8 cellular contexts compared by ENCODE assay signal in the genomic region with DNA sequence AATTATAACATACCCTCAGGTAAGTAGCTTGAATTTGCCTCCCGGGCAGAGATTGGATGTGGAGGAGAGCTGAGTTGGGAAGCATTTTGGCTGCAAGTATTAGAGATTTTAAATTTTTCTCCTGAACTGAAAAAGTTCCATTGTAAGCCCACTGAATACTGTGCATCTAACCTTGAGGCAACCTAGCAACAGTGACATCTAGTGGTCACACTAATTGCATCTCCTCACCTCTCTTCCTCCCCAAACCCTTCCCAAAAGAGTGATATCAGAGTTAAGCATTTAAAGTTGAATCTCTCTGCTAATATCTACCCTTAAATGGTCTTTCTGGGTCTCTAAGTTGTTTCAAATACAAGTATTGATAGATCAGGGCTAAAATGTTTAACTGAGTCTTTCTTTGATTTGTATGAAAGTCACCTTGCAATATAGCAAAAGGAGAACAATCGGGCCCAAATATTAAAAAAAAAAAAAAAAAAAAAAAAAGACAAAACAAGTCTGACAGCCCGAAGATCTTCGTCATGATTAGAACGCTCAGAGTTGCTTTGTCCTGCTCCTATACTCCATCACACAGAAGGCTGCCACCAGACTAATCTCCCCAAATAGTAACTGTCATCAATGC. TPM values are rescaled to one million over a fixed set of nuclear protein-coding genes. Genes with fewer than 3 reads are reported as not detected.
DNase-seq lines count a peak whose midpoint lies in the region; ATAC-seq, FAIRE-seq and TF ChIP-seq lines count a peak whose summit lies in the region.

No MANE protein-coding gene starts in this region.

- no peaks in the 10 kb centered on the region for H3K9me3 Mint-ChIP-seq in memory B cell
- peaks cover under 1% of the 10 kb centered on the region for H3K9me3 Mint-ChIP-seq in activated T-helper 1 cell treated with anti-CD3 and anti-CD28 coated beads, Interleukin-12 subunit alpha, Interleukin-12 subunit beta, Interleukin-2, Interleukin-4 antibody, amounts not matched to agents 30 ng/mL and 10 ng/mL and 1 ng/mL, durations not matched to agents 14 hours and 24 hours and 36 hours

- no peak overlapping the region for H4K8ac ChIP-seq in H1 (ENCODE audit: extremely low read depth, insufficient read depth, low read length)

- no peak overlapping the region for H3K4ac ChIP-seq in H1 (replicated peaks; ENCODE audit: insufficient read length, low read depth, low read length)

- TF ChIP-seq CTCF in Loucy (conservative IDR thresholded peaks at IDR 0.05; ENCODE audit: low read length) (peak; percentile 78), H1 (IDR thresholded peaks at IDR 0.05; ENCODE audit: control extremely low read depth in 1 of 3, insufficient read depth in 1 of 3, low read depth in 1 of 3, low read length in 3 of 3) (peak in 2 of 3 experiments; percentile 47 to 71; a peak in 2 of 4 replicates)

- H3K23me2 ChIP-seq in H1 (ENCODE audit: low read depth, low read length): no peaks in the 10 kb centered on the region

- H3K27me3 ChIP-seq in GM23248 (replicated peaks; ENCODE audit: insufficient read depth) (no peaks in the 10 kb centered on the region), Loucy (ENCODE audit: insufficient read depth, low read length, poor library complexity, severe bottlenecking) (no peaks in the 10 kb centered on the region), H1 (replicated peaks in 1 of 4; ENCODE audit: control insufficient read depth in 3 of 4, extremely low read depth in 1 of 4, insufficient read depth in 3 of 4, low read length in 3 of 4) (no peaks in the 10 kb centered on the region)

- H3K9me3 ChIP-seq in GM23248 (ENCODE audit: low read depth) (no peaks in the 10 kb centered on the region), Loucy (ENCODE audit: insufficient read depth, low read depth, low read length) (no peaks in the 10 kb centered on the region), H1 (ENCODE audit: insufficient read depth in 2 of 2, low read depth in 1 of 2, low read length in 1 of 2) (no peaks in the 10 kb centered on the region)

- 19 to 24% methylated on average over 5 of the region's 5 CpGs for WGBS in GM23248 (ENCODE audit: low coverage in 1 of 2, low lambda C conversion rate in 2 of 2, missing lambda C conversion rate in 2 of 2), 2 experiments
- WGBS in H1 (ENCODE audit: extremely low coverage in 1 of 2, insufficient coverage in 1 of 2, insufficient read length in 1 of 2, insufficient replicate concordance in 2 of 2, low coverage in 1 of 2, low lambda C conversion rate in 2 of 2, missing lambda C conversion rate in 1 of 2), 2 experiments: 70% methylated on average over 5 of the region's 5 CpGs; no CpG with 5 or more reads in 1 of the 2 experiments

- no peak overlapping the region for H2AK5ac ChIP-seq in H1 (ENCODE audit: low read depth, low read length)

- DNase-seq in activated T-cell treated with anti-CD3 and anti-CD28 coated beads for 24 hours (ENCODE audit: low read depth): peak; percentile 4
- DNase-seq in activated T-cell treated with anti-CD3 and anti-CD28 coated beads, Interleukin-2, amount 50 U/mL, for 48 hours: no peak
- peak; percentile 65 for DNase-seq in GM23248
- peak; percentile 43 for DNase-seq in RCC 7860 (ENCODE audit: low spot score)
- DNase-seq in H1 (ENCODE audit: low read depth in 1 of 2, low spot score in 2 of 2): peak in 1 of 2 experiments; percentile 47
- peak; percentile 11 to 27 for DNase-seq in memory B cell (ENCODE audit: low spot score in 2 of 2)
- DNase-seq in activated T-helper 1 cell treated with anti-CD3 and anti-CD28 coated beads, Interleukin-12 subunit alpha, Interleukin-12 subunit beta, Interleukin-2, Interleukin-4 antibody, amounts not matched to agents 30 ng/mL and 10 ng/mL and 1 ng/mL, durations not matched to agents 14 hours and 24 hours and 36 hours (ENCODE audit: low spot score): no peak

- H3K79me2 ChIP-seq in GM23248 (ENCODE audit: insufficient read depth) (no peaks in the 10 kb centered on the region), Loucy (ENCODE audit: insufficient read depth, low read length) (no peaks in the 10 kb centered on the region), H1 (ENCODE audit: control insufficient read depth in 1 of 2, insufficient read depth in 2 of 2, low read length in 2 of 2) (no peaks in the 10 kb centered on the region)

- H2BK5ac ChIP-seq in H1 (ENCODE audit: low read depth, low read length): no peak overlapping the region

- H3K9me2 ChIP-seq in GM23248 (ENCODE audit: insufficient read depth): no peaks in the 10 kb centered on the region
- no peaks in the 10 kb centered on the region for H3K9me2 ChIP-seq in Loucy (replicated peaks; ENCODE audit: low read depth, low read length)

- H3K9ac ChIP-seq in GM23248 (no peak overlapping the region), Loucy (ENCODE audit: low read depth, low read length, poor library complexity, severe bottlenecking) (no peak overlapping the region), H1 (replicated peaks in 1 of 4; ENCODE audit: extremely low read depth in 1 of 4, low read depth in 3 of 4, low read length in 3 of 4) (no peak overlapping the region)

- no peak overlapping the region for H2BK12ac ChIP-seq in H1 (ENCODE audit: low read depth, low read length)

- H2BK15ac ChIP-seq in H1 (ENCODE audit: low read length): no peak overlapping the region

- no peaks in the 10 kb centered on the region for H3K79me1 ChIP-seq in H1 (ENCODE audit: low read depth, low read length)

- H3F3A ChIP-seq in GM23248 (ENCODE audit: insufficient read depth): no peaks in the 10 kb centered on the region
- no peaks in the 10 kb centered on the region for H3F3A ChIP-seq in Loucy (ENCODE audit: low read depth)

- no peaks in the 10 kb centered on the region for H3K36me3 Mint-ChIP-seq in memory B cell
- no peaks in the 10 kb centered on the region for H3K36me3 Mint-ChIP-seq in activated T-helper 1 cell treated with anti-CD3 and anti-CD28 coated beads, Interleukin-12 subunit alpha, Interleukin-12 subunit beta, Interleukin-2, Interleukin-4 antibody, amounts not matched to agents 30 ng/mL and 10 ng/mL and 1 ng/mL, durations not matched to agents 14 hours and 24 hours and 36 hours (ENCODE audit: low read depth)

- TF ChIP-seq POLR2A in H1 (IDR thresholded peaks at IDR 0.05; ENCODE audit: control extremely low read depth in 1 of 2, low read depth in 2 of 2, low read length in 2 of 2): no peak

- H2BK120ac ChIP-seq in H1 (replicated peaks; ENCODE audit: low read depth, low read length): no peak overlapping the region

- H4K91ac ChIP-seq in H1 (replicated peaks; ENCODE audit: insufficient read length, low read length): no peak overlapping the region

- H3K4me3 ChIP-seq in GM23248 (no peak overlapping the region), Loucy (ENCODE audit: low read length, poor library complexity, severe bottlenecking) (no peak overlapping the region), H1 (ENCODE audit: extremely low read depth in 1 of 4, insufficient read depth in 2 of 4, low read depth in 3 of 4, low read length in 4 of 4) (no peak overlapping the region)

- TF ChIP-seq EP300 in H1 (IDR thresholded peaks at IDR 0.05; ENCODE audit: borderline replicate concordance in 1 of 2, low read depth in 2 of 2, low read length in 2 of 2): no peak

- no peak overlapping the region for H3K27ac Mint-ChIP-seq in memory B cell
- no peak overlapping the region for H3K27ac Mint-ChIP-seq in activated T-helper 1 cell treated with anti-CD3 and anti-CD28 coated beads, Interleukin-12 subunit alpha, Interleukin-12 subunit beta, Interleukin-2, Interleukin-4 antibody, amounts not matched to agents 30 ng/mL and 10 ng/mL and 1 ng/mL, durations not matched to agents 14 hours and 24 hours and 36 hours

- POLR2A ChIA-PET in H1 (lab: Charles Lee; ENCODE audit: partially characterized antibody): no interaction called here

- intact Hi-C loops in activated T-helper 1 cell treated with anti-CD3 and anti-CD28 coated beads, Interleukin-12 subunit alpha, Interleukin-12 subunit beta, Interleukin-2, Interleukin-4 antibody, amounts not matched to agents 30 ng/mL and 10 ng/mL and 1 ng/mL, durations not matched to agents 14 hours and 24 hours and 36 hours (cut with micrococcal nuclease): loop anchor here (1.0 kb wide), 1 partner anchor 1149 kb away; no protein-coding TSS in a partner anchor

- H3K4me1 ChIP-seq in GM23248 (ENCODE audit: insufficient read depth) (no peaks in the 10 kb centered on the region), Loucy (ENCODE audit: insufficient read depth, low read length, poor library complexity, severe bottlenecking) (no peaks in the 10 kb centered on the region), H1 (replicated peaks in 1 of 4; ENCODE audit: control insufficient read depth in 3 of 4, insufficient read depth in 4 of 4, low read length in 3 of 4) (no peaks in the 10 kb centered on the region)

- ATAC-seq in memory B cell (ENCODE audit: low read depth): peak; percentile 70

- H3K36me3 ChIP-seq in GM23248 (ENCODE audit: low read depth) (no peaks in the 10 kb centered on the region), Loucy (ENCODE audit: insufficient read depth, low read length) (no peaks in the 10 kb centered on the region), H1 (ENCODE audit: control insufficient read depth in 2 of 4, insufficient read depth in 4 of 4, low read length in 3 of 4) (no peaks in the 10 kb centered on the region)

- TF ChIP-seq RAD21 in H1 (IDR thresholded peaks at IDR 0.05 in 1 of 2, conservative IDR thresholded peaks at IDR 0.05 in 1 of 2; ENCODE audit: low read depth in 2 of 2, low read length in 2 of 2): peak; percentile 59 to 60

- CTCF ChIA-PET in H1 (lab: Charles Lee; ENCODE audit: partially characterized antibody): interaction anchor here (0.7 to 2.6 kb wide), 20 partner anchors 8 to 1150 kb away, joined by 3 to 9 read pairs (median 5); no protein-coding TSS in a partner anchor

- H3K14ac ChIP-seq in H1 (ENCODE audit: insufficient read length): no peak overlapping the region

- FAIRE-seq in RCC 7860 (lab: Jason Lieb, UNC) (peak; percentile 35), H1 (lab: Jason Lieb, UNC) (peak; percentile 88)

- H3K27me3 Mint-ChIP-seq in memory B cell: peaks cover 2% of the 10 kb centered on the region
- H3K27me3 Mint-ChIP-seq in activated T-helper 1 cell treated with anti-CD3 and anti-CD28 coated beads, Interleukin-12 subunit alpha, Interleukin-12 subunit beta, Interleukin-2, Interleukin-4 antibody, amounts not matched to agents 30 ng/mL and 10 ng/mL and 1 ng/mL, durations not matched to agents 14 hours and 24 hours and 36 hours (ENCODE audit: insufficient read depth): peaks cover 7% of the 10 kb centered on the region

- no peak overlapping the region for H3K23ac ChIP-seq in H1 (ENCODE audit: insufficient read length)

- H4K20me1 ChIP-seq in GM23248 (ENCODE audit: insufficient read depth) (no peaks in the 10 kb centered on the region), Loucy (ENCODE audit: insufficient read depth, low read length, poor library complexity, severe bottlenecking) (no peaks in the 10 kb centered on the region), H1 (replicated peaks in 1 of 2; ENCODE audit: control insufficient read depth in 1 of 2, insufficient read depth in 2 of 2, low read length in 2 of 2) (no peaks in the 10 kb centered on the region)

- no peak overlapping the region for H3K56ac ChIP-seq in H1 (replicated peaks; ENCODE audit: insufficient read length, low read depth, low read length)

- in situ Hi-C loops in GM23248 (cut with MboI): no loop called here

- H3K27ac ChIP-seq in GM23248: no peak overlapping the region
- H3K27ac ChIP-seq in H1 (ENCODE audit: low read depth, low read length): no peak overlapping the region

- no peak overlapping the region for H3K4me3 Mint-ChIP-seq in memory B cell
- H3K4me3 Mint-ChIP-seq in activated T-helper 1 cell treated with anti-CD3 and anti-CD28 coated beads, Interleukin-12 subunit alpha, Interleukin-12 subunit beta, Interleukin-2, Interleukin-4 antibody, amounts not matched to agents 30 ng/mL and 10 ng/mL and 1 ng/mL, durations not matched to agents 14 hours and 24 hours and 36 hours: no peak overlapping the region

- no peak overlapping the region for H2BK20ac ChIP-seq in H1 (ENCODE audit: low read length)

- no peak overlapping the region for H3K18ac ChIP-seq in H1 (ENCODE audit: extremely low read depth, low read length)

- H3K4me1 Mint-ChIP-seq in memory B cell: no peaks in the 10 kb centered on the region
- no peaks in the 10 kb centered on the region for H3K4me1 Mint-ChIP-seq in activated T-helper 1 cell treated with anti-CD3 and anti-CD28 coated beads, Interleukin-12 subunit alpha, Interleukin-12 subunit beta, Interleukin-2, Interleukin-4 antibody, amounts not matched to agents 30 ng/mL and 10 ng/mL and 1 ng/mL, durations not matched to agents 14 hours and 24 hours and 36 hours (ENCODE audit: low read depth)

- H3K4me2 ChIP-seq in GM23248 (ENCODE audit: unreplicated experiment) (no peak overlapping the region), Loucy (ENCODE audit: low read depth, low read length, poor library complexity, severe bottlenecking) (no peak overlapping the region), H1 (ENCODE audit: insufficient read depth in 1 of 2, low read depth in 2 of 2, low read length in 2 of 2) (no peak overlapping the region)

- H2AFZ ChIP-seq in GM23248 (no peak overlapping the region), Loucy (ENCODE audit: low read length) (no peak overlapping the region), H1 (ENCODE audit: low read length) (no peak overlapping the region)

- no peak overlapping the region for H4K5ac ChIP-seq in H1 (ENCODE audit: insufficient read length, low read depth, low read length)

RNA-seq across cellular contexts. Expression of gene DLX5, which starts 40.4 kb away (rescaled TPM):
- not detected in 2 replicates for total RNA-seq in GM23248 (2014; rRNA removed; shearing (Covaris generic))
- polyA plus RNA-seq in GM23248 (2016; fragmentation: Nextera tagmentation; extraction: Ambion mirVana) (not detected in 2 replicates), H1 (2011; rRNA removed) (0.06 TPM in 1 of 2 replicates, not detected in the other)
- total RNA-seq in H1 (2021; fragmentation: NEBNext Ultra II Directional; extraction: Animal tissue kit (Norgen Biotek cat#: 25700)): not detected in 2 replicates
- polyA plus RNA-seq in H1 (2011; cell fraction: cytosol; rRNA removed): not detected
- polyA plus RNA-seq in H1 (2011; cell fraction: nucleus; rRNA removed): 0.17 TPM
- polyA plus RNA-seq in H1 (2012, experiment 1 of 2): not detected in 4 replicates
- not detected for polyA plus RNA-seq in H1 (2012, experiment 2 of 2)
- polyA plus RNA-seq in H1 (2013, experiment 1 of 2): not detected
- polyA plus RNA-seq in H1 (2013, experiment 2 of 2): 0.06 TPM
- 0.22 TPM in 1 of 2 replicates, not detected in the other for polyA minus RNA-seq in H1 (2011; rRNA and poly(A)+ RNA removed)
- not detected for polyA minus RNA-seq in H1 (2011; cell fraction: cytosol; rRNA and poly(A)+ RNA removed)
- polyA minus RNA-seq in H1 (2011; cell fraction: nucleus; rRNA and poly(A)+ RNA removed): 0.60 TPM
- total RNA-seq in activated T-helper 1 cell treated with anti-CD3 and anti-CD28 coated beads, Interleukin-12 subunit alpha, Interleukin-12 subunit beta, Interleukin-2, Interleukin-4 antibody, amounts not matched to agents 30 ng/mL and 10 ng/mL and 1 ng/mL, durations not matched to agents 14 hours and 24 hours and 36 hours: not detected in 2 replicates

RNA-seq across cellular contexts. Expression of gene SDHAF3, which starts 52.4 kb away (rescaled TPM):
- total RNA-seq in GM23248 (2014; rRNA removed; shearing (Covaris generic)): 4.6 and 6.3 TPM in 2 replicates
- polyA plus RNA-seq in GM23248 (2016; fragmentation: Nextera tagmentation; extraction: Ambion mirVana) (29.2 and 34.0 TPM in 2 replicates), H1 (2011; rRNA removed) (9.3 and 12.0 TPM in 2 replicates)
- 31.3 and 38.0 TPM in 2 replicates for total RNA-seq in H1 (2021; fragmentation: NEBNext Ultra II Directional; extraction: Animal tissue kit (Norgen Biotek cat#: 25700))
- polyA plus RNA-seq in H1 (2011; cell fraction: cytosol; rRNA removed): 23.3 TPM
- polyA plus RNA-seq in H1 (2011; cell fraction: nucleus; rRNA removed): 7.9 TPM
- polyA plus RNA-seq in H1 (2012, experiment 1 of 2): 17.5 to 63.2 TPM (median 38.0 TPM) in 4 replicates
- 8.7 TPM for polyA plus RNA-seq in H1 (2012, experiment 2 of 2)
- polyA plus RNA-seq in H1 (2013, experiment 1 of 2): 16.7 TPM
- polyA plus RNA-seq in H1 (2013, experiment 2 of 2): 16.6 TPM
- 6.6 and 6.8 TPM in 2 replicates for polyA minus RNA-seq in H1 (2011; rRNA and poly(A)+ RNA removed)
- 30.9 TPM for polyA minus RNA-seq in H1 (2011; cell fraction: cytosol; rRNA and poly(A)+ RNA removed)
- polyA minus RNA-seq in H1 (2011; cell fraction: nucleus; rRNA and poly(A)+ RNA removed): 19.6 TPM
- total RNA-seq in activated T-helper 1 cell treated with anti-CD3 and anti-CD28 coated beads, Interleukin-12 subunit alpha, Interleukin-12 subunit beta, Interleukin-2, Interleukin-4 antibody, amounts not matched to agents 30 ng/mL and 10 ng/mL and 1 ng/mL, durations not matched to agents 14 hours and 24 hours and 36 hours: 24.1 and 25.4 TPM in 2 replicates

RNA-seq across cellular contexts. Expression of gene DLX6, which starts 59.7 kb away (rescaled TPM):
- total RNA-seq in GM23248 (2014; rRNA removed; shearing (Covaris generic)): not detected in 2 replicates
- not detected in 2 replicates for polyA plus RNA-seq in GM23248 (2016; fragmentation: Nextera tagmentation; extraction: Ambion mirVana)
- total RNA-seq in H1 (2021; fragmentation: NEBNext Ultra II Directional; extraction: Animal tissue kit (Norgen Biotek cat#: 25700)): not detected in 2 replicates
- polyA plus RNA-seq in H1 (2011; rRNA removed): not detected in 2 replicates
- polyA plus RNA-seq in H1 (2011; cell fraction: cytosol; rRNA removed): not detected
- not detected for polyA plus RNA-seq in H1 (2011; cell fraction: nucleus; rRNA removed)
- polyA plus RNA-seq in H1 (2012, experiment 1 of 2): not detected in 4 replicates
- polyA plus RNA-seq in H1 (2012, experiment 2 of 2): not detected
- polyA plus RNA-seq in H1 (2013, experiment 1 of 2): 0.06 TPM
- polyA plus RNA-seq in H1 (2013, experiment 2 of 2): not detected
- polyA minus RNA-seq in H1 (2011; rRNA and poly(A)+ RNA removed): not detected in 2 replicates
- polyA minus RNA-seq in H1 (2011; cell fraction: cytosol; rRNA and poly(A)+ RNA removed): not detected
- not detected for polyA minus RNA-seq in H1 (2011; cell fraction: nucleus; rRNA and poly(A)+ RNA removed)
- not detected in 2 replicates for total RNA-seq in activated T-helper 1 cell treated with anti-CD3 and anti-CD28 coated beads, Interleukin-12 subunit alpha, Interleukin-12 subunit beta, Interleukin-2, Interleukin-4 antibody, amounts not matched to agents 30 ng/mL and 10 ng/mL and 1 ng/mL, durations not matched to agents 14 hours and 24 hours and 36 hours

Comparison
In these comparisons a context has a peak if more than half of its experiments do, and no peak if none do; other contexts are left out.
1. DNase-seq: peak in activated T-cell treated with anti-CD3 and anti-CD28 coated beads for 24 hours (single experiment), GM23248 (single experiment), RCC 7860 (single experiment) and memory B cell (2 of 2); none in activated T-cell treated with anti-CD3 and anti-CD28 coated beads, Interleukin-2, amount 50 U/mL, for 48 hours (0 of 2) and activated T-helper 1 cell treated with anti-CD3 and anti-CD28 coated beads, Interleukin-12 subunit alpha, Interleukin-12 subunit beta, Interleukin-2, Interleukin-4 antibody, amounts not matched to agents 30 ng/mL and 10 ng/mL and 1 ng/mL, durations not matched to agents 14 hours and 24 hours and 36 hours (single experiment).